Comparison of ENCODE assay signal across 7 cellular contexts in the genomic region with DNA sequence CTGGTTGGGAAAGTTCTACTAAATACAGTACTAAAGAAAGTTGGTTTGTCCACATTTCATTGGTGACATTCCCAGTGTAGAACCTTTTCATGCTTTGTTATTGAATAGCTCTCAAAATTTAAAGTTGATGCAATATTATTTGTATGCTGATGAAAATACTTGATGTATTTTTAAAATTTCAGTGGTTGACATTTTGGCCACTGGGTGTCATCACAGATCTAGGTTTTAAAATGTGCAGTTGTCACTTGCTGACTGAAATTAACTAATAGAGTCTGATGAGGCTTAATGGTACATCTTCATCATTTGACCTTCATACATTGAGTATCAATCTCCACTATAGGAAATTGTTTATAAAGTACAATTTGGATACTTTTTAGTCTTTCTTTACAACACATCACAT. TPM values are rescaled to one million over a fixed set of nuclear protein-coding genes. Genes with fewer than 3 reads are reported as not detected.
DNase-seq lines count a peak whose midpoint lies in the region; ATAC-seq and TF ChIP-seq lines count a peak whose summit lies in the region.

No MANE protein-coding gene starts in this region.

- H3K9me2 ChIP-seq in DOHH2 (replicated peaks; ENCODE audit: control insufficient read depth, low read length), result no peaks in the 10 kb centered on the region

- ATAC-seq in HG03175 (IDR thresholded peaks at IDR 0.05; ENCODE audit: unreplicated experiment), result no peak

- no peaks in the 10 kb centered on the region for H3K9me3 ChIP-seq in DOHH2 (ENCODE audit: control insufficient read depth, insufficient read depth, low read length)
- no peaks in the 10 kb centered on the region for H3K9me3 ChIP-seq in WERI-Rb-1 (ENCODE audit: severe bottlenecking)
- H3K9me3 ChIP-seq in testis, result no peaks in the 10 kb centered on the region

- H3F3A ChIP-seq in DOHH2 (ENCODE audit: control insufficient read depth, insufficient read depth), result no peaks in the 10 kb centered on the region

- H3K36me3 ChIP-seq in DOHH2 (ENCODE audit: control insufficient read depth, low read length), result no peaks in the 10 kb centered on the region
- no peaks in the 10 kb centered on the region for H3K36me3 ChIP-seq in WERI-Rb-1
- H3K36me3 ChIP-seq in testis (ENCODE audit: low read depth, missing control alignments), result no peaks in the 10 kb centered on the region

- no peak overlapping the region for H3K4me2 ChIP-seq in DOHH2 (ENCODE audit: low read length)

- TF ChIP-seq POLR2A in testis (IDR thresholded peaks at IDR 0.05), result no peak

- no peaks in the 10 kb centered on the region for H3K79me2 ChIP-seq in DOHH2 (ENCODE audit: control insufficient read depth, low read length)

- no peak overlapping the region for H3K27ac Mint-ChIP-seq in glutamatergic neuron (ENCODE audit: unreplicated experiment)

- H3K4me3 ChIP-seq in DOHH2 (ENCODE audit: low read length) (no peak overlapping the region), WERI-Rb-1 (ENCODE audit: low read depth, low read length) (no peak overlapping the region), testis (no peak overlapping the region)
- H3K4me3 ChIP-seq in Jurkat, Clone E6-1 (ENCODE audit: low read length), result no peak overlapping the region

- no peaks in the 10 kb centered on the region for H3K9me3 Mint-ChIP-seq in glutamatergic neuron (ENCODE audit: unreplicated experiment)

- H3K27me3 Mint-ChIP-seq in glutamatergic neuron (ENCODE audit: unreplicated experiment), result peaks cover 2% of the 10 kb centered on the region

- H3K4me1 ChIP-seq in DOHH2 (ENCODE audit: control insufficient read depth, low read length) (no peaks in the 10 kb centered on the region), testis (no peaks in the 10 kb centered on the region)

- no peaks in the 10 kb centered on the region for H4K20me1 ChIP-seq in DOHH2 (ENCODE audit: control insufficient read depth, insufficient read depth, low read depth, low read length)

- DNase-seq in Jurkat, Clone E6-1 (ENCODE audit: low read depth, low spot score), result peak; percentile 47
- no peak for DNase-seq in WERI-Rb-1
- peak; percentile 25 for DNase-seq in glomerular endothelial cell (ENCODE audit: extremely low read depth, low read depth, low spot score)
- DNase-seq in testis, result no peak
- no peak for DNase-seq in glutamatergic neuron

- H3K27ac ChIP-seq in DOHH2 (ENCODE audit: low read depth, low read length) (no peak overlapping the region), WERI-Rb-1 (no peak overlapping the region), testis (no peak overlapping the region)

- no peaks in the 10 kb centered on the region for H3K4me1 Mint-ChIP-seq in glutamatergic neuron (ENCODE audit: low read depth, unreplicated experiment)

- H3K4me3 Mint-ChIP-seq in glutamatergic neuron (ENCODE audit: unreplicated experiment), result no peak overlapping the region

- no peaks in the 10 kb centered on the region for H3K27me3 ChIP-seq in DOHH2 (ENCODE audit: control insufficient read depth, low read length)
- no peaks in the 10 kb centered on the region for H3K27me3 ChIP-seq in WERI-Rb-1 (ENCODE audit: insufficient read depth, low read depth, severe bottlenecking)
- no peaks in the 10 kb centered on the region for H3K27me3 ChIP-seq in testis

- intact Hi-C loops in testis (cut with DNase I; ENCODE audit: low total_unique reads), result no loop called here

- TF ChIP-seq CTCF in DOHH2 (IDR thresholded peaks at IDR 0.05; ENCODE audit: low read depth, low read length, poor library complexity, severe bottlenecking) (peak; percentile 48), WERI-Rb-1 (IDR thresholded peaks at IDR 0.05; ENCODE audit: low read depth, low read length) (peak; percentile 11; the same call in 1 of the 2 replicates), testis (IDR thresholded peaks at IDR 0.05) (peak; percentile 41 to 47 (median 42)), glutamatergic neuron (IDR thresholded peaks at IDR 0.05; ENCODE audit: partially characterized antibody, unreplicated experiment) (no peak)

- no peaks in the 10 kb centered on the region for H3K36me3 Mint-ChIP-seq in glutamatergic neuron (ENCODE audit: unreplicated experiment)

RNA-seq across cellular contexts. Expression of a gene that starts 37.1 kb away (rescaled TPM):
- polyA plus RNA-seq in Jurkat, Clone E6-1 (2012; ENCODE audit: insufficient read depth, insufficient read length), result 58.7 TPM
- 32.7 and 46.5 TPM in 2 replicates for total RNA-seq in glomerular endothelial cell
- 100 to 1,000 TPM; 119 to 130 TPM for total RNA-seq in testis
- polyA plus RNA-seq in testis (ENCODE audit: insufficient read depth, low read depth, low replicate concordance), result 131 TPM
- 47.9 TPM for total RNA-seq in glutamatergic neuron (ENCODE audit: unreplicated experiment)

Comparison
In these comparisons a context has a peak if more than half of its experiments do, and no peak if none do; other contexts are left out.
1. DNase-seq: peak in Jurkat, Clone E6-1 (single experiment) and glomerular endothelial cell (single experiment); none in WERI-Rb-1 (single experiment), testis (single experiment) and glutamatergic neuron (single experiment).